29 cellular contexts compared by ENCODE assay signal in genomic region chr3:49568965-49569364, GRCh38.
"Had no signal": no experiment of that assay in that cellular context is flagged by ENCODE, and none has a peak within 500 bp of the region (broad histone marks: within the 10 kb centered on the region; RNA-seq: fewer than 3 reads in every experiment).

No MANE protein-coding gene starts in this region.

- H3K4me3 ChIP-seq: breast epithelium, SK-N-MC had no signal

- FAIRE-seq: TTC549 had no signal

- H3K4me1 ChIP-seq: breast epithelium had no signal

- DNase-seq: activated B cell treated with CpG ODN at 0.5 μM for 24 hours; activated CD4-positive, alpha-beta T cell treated with anti-CD3 and anti-CD28 coated beads for 1 hour; activated CD4-positive, alpha-beta T cell treated with anti-CD3 and anti-CD28 coated beads, Interleukin-2, amount 10 ng/mL, durations not matched to agents 24 days and 14 days; activated CD4-positive, alpha-beta T cell treated with anti-CD3 and anti-CD28 coated beads, Interleukin-2, amount 50 U/mL, for 48 hours; activated CD8-positive, alpha-beta memory T cell treated with anti-CD3 and anti-CD28 coated beads, Interleukin-2, amount 10 ng/mL, durations not matched to agents 7 days and 5 days; activated effector memory CD4-positive, alpha-beta T cell treated with Interleukin-2 at 50 U/mL for 16 hours; activated naive CD4-positive, alpha-beta T cell; activated T-cell treated with anti-CD3 and anti-CD28 coated beads, Interleukin-2, amount 50 U/mL, for 24 hours; aorta; caudate nucleus; NCI-H1092; NCI-H1436; NCI-H1694 treated with DMSO at 0.1 percent for 48 hours; NCI-H2029 treated with DMSO at 0.1 percent for 48 hours; NCI-H2227 treated with DMSO at 0.1 percent for 48 hours; NCI-H446 treated with DMSO at 0.1 percent for 48 hours; NCI-H526 treated with DMSO at 0.1 percent for 48 hours; NK-92 treated with Interleukin-12 subunit alpha and Interleukin-12 subunit beta, amount 100 ng/mL, for 24 hours; OCI-M1; RPMI8226; T-cell; T-helper 2 cell; T1000 had no signal

- H3K36me3 ChIP-seq: breast epithelium had no signal

- H3K27ac ChIP-seq: breast epithelium, KMS-11, SK-N-MC had no signal

- H3K9me3 ChIP-seq: breast epithelium had no signal

- H3K27me3 ChIP-seq: breast epithelium had no signal

- ATAC-seq: activated CD8-positive, alpha-beta memory T cell treated with anti-CD3 and anti-CD28 coated beads, Interleukin-2, amount 10 ng/mL, durations not matched to agents 7 days and 5 days; Panc1; Right ventricle myocardium inferior; T-cell had no signal
